In genomic region chr10:101050206-101051069, GRCh38 we compare ENCODE assay signal across 8 cellular contexts. TPM values are rescaled to one million over a fixed set of nuclear protein-coding genes. Genes with fewer than 3 reads are reported as not detected.
DNase-seq lines count a peak whose midpoint lies in the region; ATAC-seq and TF ChIP-seq lines count a peak whose summit lies in the region.

No MANE protein-coding gene starts in this region.

- H4K91ac ChIP-seq in neuronal stem cell (ENCODE audit: low read depth, low read length, poor library complexity) = no peak overlapping the region

- peak overlapping the region; percentile 22 for H3K4me2 ChIP-seq in neuronal stem cell (ENCODE audit: insufficient read depth, low read length, poor library complexity, severe bottlenecking)

- peak overlapping the region; percentile 21 for H3K23ac ChIP-seq in neuronal stem cell (ENCODE audit: low read depth, low read length, poor library complexity)

- H3K9me3 Mint-ChIP-seq in activated T-cell treated with anti-CD3 and anti-CD28 coated beads, Interleukin-2, amount 50 U/mL, for 4 hours = no peaks in the 10 kb centered on the region

- no CpG with 5 or more reads among the region's 42 CpGs for WGBS in neuronal stem cell (ENCODE audit: extremely low coverage in 2 of 2, insufficient read length in 2 of 2, insufficient replicate concordance in 1 of 2), 2 donors

- no peak overlapping the region for H3K4me3 Mint-ChIP-seq in activated T-cell treated with anti-CD3 and anti-CD28 coated beads, Interleukin-2, amount 50 U/mL, for 4 hours

- intact Hi-C loops in vagina (cut with DNase I) = no loop called here

- H3K9ac ChIP-seq in ES-I3 (ENCODE audit: low read depth, low read length) (peak overlapping the region; percentile 37), NT2/D1 (ENCODE audit: insufficient read length, low read depth) (peak overlapping the region; percentile 50), neuronal stem cell (ENCODE audit: low read depth, low read length, poor library complexity) (no peak overlapping the region)

- H4K8ac ChIP-seq in neuronal stem cell (ENCODE audit: low read depth, low read length) = no peak overlapping the region

- H3K4me1 ChIP-seq in ES-I3 (ENCODE audit: insufficient read depth, low read length) (peaks cover 6% of the 10 kb centered on the region), NT2/D1 (ENCODE audit: insufficient read depth, insufficient read length) (peaks cover 6% of the 10 kb centered on the region), neuronal stem cell (ENCODE audit: control insufficient read depth in 2 of 2, insufficient read depth in 1 of 2, low read depth in 1 of 2, low read length in 2 of 2) (peaks cover 3 to 13% of the 10 kb centered on the region in 2 donors), vagina (peaks cover 20% of the 10 kb centered on the region)

- peak overlapping the region; percentile 47 for H3K14ac ChIP-seq in neuronal stem cell (ENCODE audit: low read length)

- H3K36me3 Mint-ChIP-seq in activated T-cell treated with anti-CD3 and anti-CD28 coated beads, Interleukin-2, amount 50 U/mL, for 4 hours (ENCODE audit: insufficient read depth) = no peaks in the 10 kb centered on the region

- no peak overlapping the region for H2BK120ac ChIP-seq in neuronal stem cell (ENCODE audit: low read depth, low read length)

- H3K27me3 ChIP-seq in NT2/D1 (ENCODE audit: insufficient read depth, insufficient read length) = peaks cover 5% of the 10 kb centered on the region
- H3K27me3 ChIP-seq in neuronal stem cell (ENCODE audit: control insufficient read depth in 3 of 3, insufficient read depth in 3 of 3, low read depth in 1 of 3, low read length in 3 of 3) = peaks cover 0 to 60% (median 27%) of the 10 kb centered on the region in 3 experiments
- H3K27me3 ChIP-seq in vagina = peaks cover 8% of the 10 kb centered on the region

- H3K27ac ChIP-seq in neuronal stem cell (replicated peaks; ENCODE audit: low read length) = no peak overlapping the region
- no peak overlapping the region for H3K27ac ChIP-seq in vagina

- H2BK5ac ChIP-seq in neuronal stem cell (ENCODE audit: low read length) = no peak overlapping the region

- H3K79me1 ChIP-seq in neuronal stem cell (ENCODE audit: low read depth, low read length) = no peaks in the 10 kb centered on the region

- no peak overlapping the region for H3K4ac ChIP-seq in neuronal stem cell (ENCODE audit: low read length)

- H3K9me3 ChIP-seq in ES-I3 (ENCODE audit: control insufficient read depth, insufficient read depth, low read length) = no peaks in the 10 kb centered on the region
- no peaks in the 10 kb centered on the region for H3K9me3 ChIP-seq in NT2/D1 (ENCODE audit: insufficient read depth, low read length)
- no peaks in the 10 kb centered on the region for H3K9me3 ChIP-seq in neuronal stem cell (replicated peaks in 1 of 2; ENCODE audit: control insufficient read depth in 2 of 2, insufficient read depth in 1 of 2, low read depth in 1 of 2, low read length in 2 of 2)
- no peaks in the 10 kb centered on the region for H3K9me3 ChIP-seq in vagina

- no peak overlapping the region for H2BK15ac ChIP-seq in neuronal stem cell (ENCODE audit: low read length)

- H3K4me3 ChIP-seq in NT2/D1 (ENCODE audit: insufficient read length, low read depth) = peak overlapping the region; percentile 4
- peak overlapping the region; percentile 13 for H3K4me3 ChIP-seq in fibroblast of mammary gland (ENCODE audit: control insufficient read depth, low read depth, low read length)
- H3K4me3 ChIP-seq in neuronal stem cell (ENCODE audit: low read length in 2 of 2) = no peak overlapping the region
- peak overlapping the region in 1 of 2 donors; percentile 7 for H3K4me3 ChIP-seq in vagina

- TF ChIP-seq CTCF in fibroblast of mammary gland (conservative IDR thresholded peaks at IDR 0.05; ENCODE audit: control insufficient read depth, insufficient read depth, low read depth, low read length) (peak; percentile 59), vagina (IDR thresholded peaks at IDR 0.05) (peak; percentile 34 to 54 (median 53))

- H2BK12ac ChIP-seq in neuronal stem cell (ENCODE audit: low read length) = no peak overlapping the region

- peaks cover 47% of the 10 kb centered on the region for H3K27me3 Mint-ChIP-seq in activated T-cell treated with anti-CD3 and anti-CD28 coated beads, Interleukin-2, amount 50 U/mL, for 4 hours (ENCODE audit: low read depth)

- no peak for TF ChIP-seq POLR2A in vagina (IDR thresholded peaks at IDR 0.05)

- H2AFZ ChIP-seq in neuronal stem cell (ENCODE audit: low read length) = no peak overlapping the region

- H3K36me3 ChIP-seq in ES-I3 (ENCODE audit: insufficient read depth, low read length) (no peaks in the 10 kb centered on the region), NT2/D1 (ENCODE audit: insufficient read depth, insufficient read length, low read length) (peaks cover 7% of the 10 kb centered on the region), neuronal stem cell (replicated peaks in 1 of 2; ENCODE audit: control insufficient read depth in 2 of 2, insufficient read depth in 2 of 2, low read length in 2 of 2) (peaks cover 0 to 14% of the 10 kb centered on the region in 2 donors), vagina (no peaks in the 10 kb centered on the region)

- H2AK5ac ChIP-seq in neuronal stem cell (ENCODE audit: low read depth, low read length) = no peak overlapping the region

- DNase-seq in NT2/D1 (ENCODE audit: low read depth, low spot score) (no peak), fibroblast of mammary gland (ENCODE audit: low read depth) (peak; percentile 32), neuronal stem cell (ENCODE audit: low spot score) (peak; percentile 76), vagina (ENCODE audit: extremely low spot score in 2 of 2) (no peak)
- peak; percentile 73 for DNase-seq in activated T-cell treated with anti-CD3 and anti-CD28 coated beads, Interleukin-2, amount 50 U/mL, for 4 hours

- peaks cover 7% of the 10 kb centered on the region for H3K4me1 Mint-ChIP-seq in activated T-cell treated with anti-CD3 and anti-CD28 coated beads, Interleukin-2, amount 50 U/mL, for 4 hours (ENCODE audit: low read depth)

- peak; percentile 64 for ATAC-seq in HG03108 (IDR thresholded peaks at IDR 0.05; ENCODE audit: unreplicated experiment)
- peak; percentile 90 to 95 for ATAC-seq in activated T-cell treated with anti-CD3 and anti-CD28 coated beads, Interleukin-2, amount 50 U/mL, for 4 hours
- ATAC-seq in GM18517 (IDR thresholded peaks at IDR 0.05; ENCODE audit: unreplicated experiment) = no peak

- H3K18ac ChIP-seq in neuronal stem cell (ENCODE audit: low read length) = peak overlapping the region; percentile 65

RNA-seq across cellular contexts. Expression of gene KAZALD1, which starts 11.4 kb away (rescaled TPM):
- total RNA-seq in activated T-cell treated with anti-CD3 and anti-CD28 coated beads, Interleukin-2, amount 50 U/mL, for 4 hours = under 1 TPM in 1 of 3 donors, not detected in 2; 0.19 TPM
- 3.0 TPM for polyA plus RNA-seq in neuronal stem cell (2013, experiment 1 of 2)
- 2.4 TPM for polyA plus RNA-seq in neuronal stem cell (2013, experiment 2 of 2)
- total RNA-seq in vagina = 4.2 TPM

RNA-seq across cellular contexts. Expression of gene SFXN3, which starts 19.4 kb away (rescaled TPM):
- 1 to 10 TPM; 8.7 to 9.8 (median 9.7) TPM for total RNA-seq in activated T-cell treated with anti-CD3 and anti-CD28 coated beads, Interleukin-2, amount 50 U/mL, for 4 hours
- 0.06 TPM for polyA plus RNA-seq in neuronal stem cell (2013, experiment 1 of 2)
- polyA plus RNA-seq in neuronal stem cell (2013, experiment 2 of 2) = 0.11 TPM
- 95.0 TPM for total RNA-seq in vagina

RNA-seq across cellular contexts. Expression of gene PDZD7, which starts 19.5 kb away (rescaled TPM):
- total RNA-seq in activated T-cell treated with anti-CD3 and anti-CD28 coated beads, Interleukin-2, amount 50 U/mL, for 4 hours = under 1 TPM in 2 of 3 donors, not detected in 1; 0.05 to 0.26 TPM
- 0.29 TPM for polyA plus RNA-seq in neuronal stem cell (2013, experiment 1 of 2)
- polyA plus RNA-seq in neuronal stem cell (2013, experiment 2 of 2) = 0.33 TPM
- total RNA-seq in vagina = 1.5 TPM

RNA-seq across cellular contexts. Expression of gene LZTS2, which starts 50.8 kb away (rescaled TPM):
- total RNA-seq in activated T-cell treated with anti-CD3 and anti-CD28 coated beads, Interleukin-2, amount 50 U/mL, for 4 hours = 10 to 100 TPM in 1 of 3 donors, 1 to 10 TPM in 2; 9.3 to 10.2 (median 9.8) TPM
- 75.1 TPM for polyA plus RNA-seq in neuronal stem cell (2013, experiment 1 of 2)
- 76.2 TPM for polyA plus RNA-seq in neuronal stem cell (2013, experiment 2 of 2)
- 99.4 TPM for total RNA-seq in vagina

Comparison
In these comparisons a context has a peak if more than half of its experiments do, and no peak if none do; other contexts are left out.
1. DNase-seq: peak in activated T-cell treated with anti-CD3 and anti-CD28 coated beads, Interleukin-2, amount 50 U/mL, for 4 hours (single experiment), fibroblast of mammary gland (single experiment) and neuronal stem cell (single experiment); none in NT2/D1 (single experiment) and vagina (0 of 2).
2. H3K4me3 ChIP-seq: peak in NT2/D1 (single experiment) and fibroblast of mammary gland (single experiment); none in neuronal stem cell (0 of 2).